Comparison of ENCODE assay signal across 7 cellular contexts in genomic region chr10:119105899-119106298, GRCh38. TPM values are rescaled to one million over a fixed set of nuclear protein-coding genes. Genes with fewer than 3 reads are reported as not detected.
A peak's percentile ranks its signal among the peaks of the same experiment; 100 is the strongest.
DNase-seq lines count a peak whose midpoint lies in the region; ATAC-seq, FAIRE-seq and TF ChIP-seq lines count a peak whose summit lies in the region.
"Not testable (repeated sequence)": the region's sequence is repeated elsewhere in the genome, so short reads cannot be mapped to it uniquely, and the experiment has no call there.

No MANE protein-coding gene starts in this region.

- not testable (repeated sequence) for H3K27ac ChIP-seq in CD8-positive, alpha-beta memory T cell (ENCODE audit: low read depth, low read length); astrocyte (ENCODE audit: low read depth, low read length); HepG2 (ENCODE audit: extremely low read length, insufficient read depth, low read length); trophoblast cell (ENCODE audit: low read depth, low read length)

- H2BK5ac ChIP-seq in trophoblast cell (ENCODE audit: low read depth, low read length, poor library complexity): not testable (repeated sequence)

- H2BK12ac ChIP-seq in trophoblast cell (ENCODE audit: low read length): not testable (repeated sequence)

- FAIRE-seq in astrocyte (lab: Jason Lieb, UNC); HepG2 (lab: Jason Lieb, UNC): not testable (repeated sequence)

- not testable (repeated sequence) for H3K9me3 Mint-ChIP-seq in CD8-positive, alpha-beta memory T cell; T-cell; activated CD8-positive, alpha-beta T cell treated with anti-CD3 and anti-CD28 coated beads, Interleukin-2, amount 10 ng/mL, durations not matched to agents 7 days and 5 days (ENCODE audit: insufficient read depth); astrocyte (ENCODE audit: unreplicated experiment)

- H3K4me3 Mint-ChIP-seq in CD8-positive, alpha-beta memory T cell: peak overlapping the region in 6 of 7 donors; percentile 20 to 84 (median 58)
- peak overlapping the region in 2 of 3 donors; percentile 39 to 73 for H3K4me3 Mint-ChIP-seq in T-cell
- peak overlapping the region; percentile 78 for H3K4me3 Mint-ChIP-seq in activated CD8-positive, alpha-beta T cell treated with anti-CD3 and anti-CD28 coated beads, Interleukin-2, amount 10 ng/mL, durations not matched to agents 7 days and 5 days
- peak overlapping the region; percentile 87 for H3K4me3 Mint-ChIP-seq in astrocyte (ENCODE audit: unreplicated experiment)

- not testable (repeated sequence) for H3K4me3 ChIP-seq in CD8-positive, alpha-beta memory T cell (ENCODE audit: low read length); astrocyte (ENCODE audit: insufficient read depth, low read depth, low read length); HepG2 (replicated peaks in 1 of 3; ENCODE audit: insufficient read depth in 1 of 3, low read depth in 2 of 3, low read length in 3 of 3); trophoblast cell (ENCODE audit: low read depth, low read length)
- peak overlapping the region; percentile 94 for H3K4me3 ChIP-seq in Loucy (ENCODE audit: low read length, poor library complexity, severe bottlenecking)

- not testable (repeated sequence) for H3K27me3 Mint-ChIP-seq in CD8-positive, alpha-beta memory T cell; T-cell; activated CD8-positive, alpha-beta T cell treated with anti-CD3 and anti-CD28 coated beads, Interleukin-2, amount 10 ng/mL, durations not matched to agents 7 days and 5 days (ENCODE audit: low read depth); astrocyte (ENCODE audit: low read depth, unreplicated experiment)

- not testable (repeated sequence) for H3K36me3 ChIP-seq in CD8-positive, alpha-beta memory T cell (ENCODE audit: insufficient read depth, low read length); Loucy (ENCODE audit: insufficient read depth, low read length); astrocyte (ENCODE audit: insufficient read depth, low read length); HepG2 (replicated peaks in 1 of 2; ENCODE audit: control insufficient read depth in 1 of 2, insufficient read depth in 2 of 2, low read length in 2 of 2)
- H3K36me3 ChIP-seq in trophoblast cell (ENCODE audit: control insufficient read depth in 1 of 2, insufficient read depth in 2 of 2, low read length in 2 of 2): peaks cover 18 to 20% of the 10 kb centered on the region in 2 experiments

- H3K4me1 ChIP-seq in CD8-positive, alpha-beta memory T cell (ENCODE audit: insufficient read depth, low read length): peaks cover 16% of the 10 kb centered on the region
- H3K4me1 ChIP-seq in Loucy (ENCODE audit: insufficient read depth, low read length, poor library complexity, severe bottlenecking) (peaks cover 13% of the 10 kb centered on the region), HepG2 (ENCODE audit: insufficient read depth, low read length) (peaks cover 47% of the 10 kb centered on the region)
- H3K4me1 ChIP-seq in astrocyte (ENCODE audit: insufficient read depth, low read length); trophoblast cell (ENCODE audit: control insufficient read depth in 1 of 2, insufficient read depth in 2 of 2, low read length in 2 of 2): not testable (repeated sequence)

- BruUV-seq in HepG2 (replicated peaks; lab: Mats Ljungman, UMichigan): not testable (repeated sequence)

- peaks cover 10 to 41% (median 37%) of the 10 kb centered on the region in 3 donors for H3K4me1 Mint-ChIP-seq in CD8-positive, alpha-beta memory T cell
- H3K4me1 Mint-ChIP-seq in T-cell: peaks cover 8 to 33% (median 16%) of the 10 kb centered on the region in 3 donors
- peaks cover 23% of the 10 kb centered on the region for H3K4me1 Mint-ChIP-seq in activated CD8-positive, alpha-beta T cell treated with anti-CD3 and anti-CD28 coated beads, Interleukin-2, amount 10 ng/mL, durations not matched to agents 7 days and 5 days (ENCODE audit: low read depth)
- H3K4me1 Mint-ChIP-seq in astrocyte (ENCODE audit: low read depth, unreplicated experiment): not testable (repeated sequence)

- H2BK120ac ChIP-seq in trophoblast cell (ENCODE audit: insufficient read depth, low read length, poor library complexity): not testable (repeated sequence)

- CTCF ChIA-PET in CD8-positive, alpha-beta memory T cell (lab: Charles Lee); T-cell (lab: Charles Lee); HepG2 (lab: Yijun Ruan, JAX; ENCODE audit: low intra/inter-chr PET ratio, low total read pairs): not testable (repeated sequence)
- CTCF ChIA-PET in activated CD8-positive, alpha-beta T cell treated with anti-CD3 and anti-CD28 coated beads, Interleukin-2, amount 10 ng/mL, durations not matched to agents 7 days and 5 days (lab: Charles Lee): interaction anchor here (1.5 kb wide), 1 partner anchor 25 kb away, joined by 4 read pairs; no protein-coding TSS in a partner anchor

- 96% methylated on average over 7 of the region's 7 CpGs for WGBS in HepG2 (ENCODE audit: low lambda C conversion rate)
- WGBS in trophoblast cell (ENCODE audit: extremely low coverage, insufficient coverage, insufficient read length): no CpG with 5 or more reads among the region's 7 CpGs

- not testable (repeated sequence) for H4K20me1 ChIP-seq in Loucy (ENCODE audit: insufficient read depth, low read length, poor library complexity, severe bottlenecking); HepG2 (ENCODE audit: insufficient read depth, low read length)
- peaks cover 22% of the 10 kb centered on the region for H4K20me1 ChIP-seq in astrocyte (ENCODE audit: insufficient read depth, low read length)

- DNase-seq in CD8-positive, alpha-beta memory T cell; T-cell; activated CD8-positive, alpha-beta T cell treated with anti-CD3 and anti-CD28 coated beads, Interleukin-2, amount 10 ng/mL, durations not matched to agents 7 days and 5 days; astrocyte (ENCODE audit: low read depth); HepG2 (ENCODE audit: low spot score); trophoblast cell: not testable (repeated sequence)

- not testable (repeated sequence) for H3F3A ChIP-seq in Loucy (ENCODE audit: low read depth)

- not testable (repeated sequence) for TF ChIP-seq CTCF in Loucy (conservative IDR thresholded peaks at IDR 0.05; ENCODE audit: low read length); astrocyte (IDR thresholded peaks at IDR 0.05; ENCODE audit: insufficient read depth, low read depth, low read length); HepG2 (CRISPR knock-in tag; IDR thresholded peaks at IDR 0.05)

- intact Hi-C loops in HepG2 (cut with micrococcal nuclease; ENCODE audit: unreplicated experiment): not testable (repeated sequence)

- peaks cover 18% of the 10 kb centered on the region for H3K79me2 ChIP-seq in Loucy (ENCODE audit: insufficient read depth, low read length)
- peaks cover 20% of the 10 kb centered on the region for H3K79me2 ChIP-seq in astrocyte (ENCODE audit: insufficient read depth, low read length)
- peaks cover 16% of the 10 kb centered on the region for H3K79me2 ChIP-seq in HepG2 (ENCODE audit: insufficient read depth, low read length)
- H3K79me2 ChIP-seq in trophoblast cell (ENCODE audit: control insufficient read depth, insufficient read depth, low read length, poor library complexity): peaks cover 11% of the 10 kb centered on the region

- TF ChIP-seq POLR2A in HepG2 (IDR thresholded peaks at IDR 0.05; ENCODE audit: insufficient read depth in 1 of 2, low read depth in 2 of 2, low read length in 2 of 2): 0 out of 4 replicates have a peak, but pooled peaks of 1 of the 2 experiments have one; percentile 22

- not testable (repeated sequence) for H4K8ac ChIP-seq in trophoblast cell (ENCODE audit: low read depth, low read length)

- H3K27me3 ChIP-seq in CD8-positive, alpha-beta memory T cell (ENCODE audit: insufficient read depth, low read length, poor library complexity, severe bottlenecking); Loucy (ENCODE audit: insufficient read depth, low read length, poor library complexity, severe bottlenecking); astrocyte (ENCODE audit: insufficient read depth, low read length); HepG2 (ENCODE audit: control insufficient read depth in 1 of 2, insufficient read depth in 2 of 2, low read length in 2 of 2); trophoblast cell (ENCODE audit: insufficient read depth, low read length): not testable (repeated sequence)

- not testable (repeated sequence) for H3K23ac ChIP-seq in trophoblast cell (ENCODE audit: low read length)

- peak overlapping the region; percentile 84 for H3K4me2 ChIP-seq in Loucy (ENCODE audit: low read depth, low read length, poor library complexity, severe bottlenecking)
- not testable (repeated sequence) for H3K4me2 ChIP-seq in astrocyte (ENCODE audit: low read length); trophoblast cell (ENCODE audit: low read length)
- H3K4me2 ChIP-seq in HepG2 (ENCODE audit: low read depth, low read length): peak overlapping the region; percentile 89

- in situ Hi-C loops in HepG2 (cut with HindIII; ENCODE audit: extremely low pct_ligation_motif_present, low pct_unique_long_range_greater_than_20kb): not testable (repeated sequence)

- H2AFZ ChIP-seq in Loucy (ENCODE audit: low read length); astrocyte (ENCODE audit: low read depth, low read length); HepG2 (ENCODE audit: low read length); trophoblast cell (ENCODE audit: insufficient read depth, low read length, poor library complexity): not testable (repeated sequence)

- not testable (repeated sequence) for TF ChIP-seq EP300 in HepG2 (IDR thresholded peaks at IDR 0.05; ENCODE audit: low read depth in 2 of 2, low read length in 2 of 2); HepG2 (CRISPR knock-in tag; IDR thresholded peaks at IDR 0.05; ENCODE audit: borderline replicate concordance)

- H3K36me3 Mint-ChIP-seq in CD8-positive, alpha-beta memory T cell: peaks cover 0 to 20% (median 0%) of the 10 kb centered on the region in 3 donors
- H3K36me3 Mint-ChIP-seq in T-cell; astrocyte (ENCODE audit: low read depth, unreplicated experiment): not testable (repeated sequence)
- H3K36me3 Mint-ChIP-seq in activated CD8-positive, alpha-beta T cell treated with anti-CD3 and anti-CD28 coated beads, Interleukin-2, amount 10 ng/mL, durations not matched to agents 7 days and 5 days (ENCODE audit: low read depth): peaks cover 19% of the 10 kb centered on the region

- not testable (repeated sequence) for H4K12ac ChIP-seq in trophoblast cell (ENCODE audit: low read depth, low read length)

- peaks cover 14% of the 10 kb centered on the region for H3K79me1 ChIP-seq in trophoblast cell (ENCODE audit: low read length)

- H3K27ac Mint-ChIP-seq in CD8-positive, alpha-beta memory T cell: peak overlapping the region in 1 of 8 donors; percentile 15
- not testable (repeated sequence) for H3K27ac Mint-ChIP-seq in T-cell; activated CD8-positive, alpha-beta T cell treated with anti-CD3 and anti-CD28 coated beads, Interleukin-2, amount 10 ng/mL, durations not matched to agents 7 days and 5 days; astrocyte (ENCODE audit: unreplicated experiment)

- not testable (repeated sequence) for H3K9me3 ChIP-seq in CD8-positive, alpha-beta memory T cell (ENCODE audit: low read length); Loucy (ENCODE audit: insufficient read depth, low read depth, low read length); astrocyte (ENCODE audit: insufficient read depth, low read depth, low read length); HepG2 (ENCODE audit: low read length); trophoblast cell (ENCODE audit: insufficient read depth, low read depth, low read length)

- not testable (repeated sequence) for ATAC-seq in T-cell (replicated peaks in 1 of 4); activated CD8-positive, alpha-beta T cell treated with anti-CD3 and anti-CD28 coated beads, Interleukin-2, amount 10 ng/mL, durations not matched to agents 7 days and 5 days; HepG2

- H3K4ac ChIP-seq in trophoblast cell (ENCODE audit: low read depth, low read length): peak overlapping the region; percentile 70

- not testable (repeated sequence) for H3K18ac ChIP-seq in trophoblast cell (ENCODE audit: low read length)

- TF ChIP-seq RAD21 in HepG2 (CRISPR knock-in tag; IDR thresholded peaks at IDR 0.05): not testable (repeated sequence)

- not testable (repeated sequence) for H4K91ac ChIP-seq in trophoblast cell (ENCODE audit: low read depth, low read length)

- POLR2A ChIA-PET in CD8-positive, alpha-beta memory T cell (lab: Charles Lee): interaction anchor here (1.8 kb wide), 1 partner anchor 26 kb away, joined by 9 read pairs; the partner anchor contains the start of gene EIF3A
- POLR2A ChIA-PET in T-cell (lab: Charles Lee): not testable (repeated sequence)
- POLR2A ChIA-PET in activated CD8-positive, alpha-beta T cell treated with anti-CD3 and anti-CD28 coated beads, Interleukin-2, amount 10 ng/mL, durations not matched to agents 7 days and 5 days (lab: Charles Lee): interaction anchor here (0.7 to 4.4 kb wide), 2 partner anchors 27 to 58 kb away, joined by 3 to 34 read pairs; partner anchors contain the start of gene EIF3A
- POLR2A ChIA-PET in HepG2 (lab: Yijun Ruan, JAX): interaction anchor here (0.7 to 4.1 kb wide), 4 partner anchors 8 to 102 kb away, joined by 3 to 106 read pairs (median 9); partner anchors contain the start of gene GRK5

- not testable (repeated sequence) for H3K9me2 ChIP-seq in Loucy (replicated peaks; ENCODE audit: low read depth, low read length)

- not testable (repeated sequence) for H2AK5ac ChIP-seq in trophoblast cell (ENCODE audit: low read length)

- H3K9ac ChIP-seq in Loucy (ENCODE audit: low read depth, low read length, poor library complexity, severe bottlenecking); astrocyte (ENCODE audit: low read length); HepG2 (ENCODE audit: insufficient read depth, low read depth, low read length); trophoblast cell (ENCODE audit: low read length): not testable (repeated sequence)

- H3K14ac ChIP-seq in trophoblast cell (ENCODE audit: low read length): not testable (repeated sequence)

RNA-seq across cellular contexts. Expression of gene DENND10, which starts 2.0 kb away (rescaled TPM):
- total RNA-seq in CD8-positive, alpha-beta memory T cell: 10 to 100 TPM; 23.8 to 24.8 TPM
- 51.0 TPM for polyA plus RNA-seq in CD8-positive, alpha-beta memory T cell
- total RNA-seq in T-cell (10 to 100 TPM; 28.5 to 52.4 (median 41.7) TPM), astrocyte (39.9 and 41.8 TPM in 2 replicates), HepG2 (2016; rRNA removed; fragmentation: Illumina TruSeq; extraction: Trizol) (43.7 and 55.1 TPM in 2 replicates)
- 10 to 100 TPM; 39.9 to 41.3 TPM for total RNA-seq in activated CD8-positive, alpha-beta T cell treated with anti-CD3 and anti-CD28 coated beads, Interleukin-2, amount 10 ng/mL, durations not matched to agents 7 days and 5 days
- 60.9 and 63.9 TPM in 2 replicates for total RNA-seq in HepG2 (2016; cell fraction: cytosol; rRNA removed; fragmentation: Illumina TruSeq; extraction: Trizol; ENCODE audit: low read depth)
- 41.2 and 59.1 TPM in 2 replicates for total RNA-seq in HepG2 (2016; cell fraction: insoluble cytoplasmic fraction; rRNA removed; fragmentation: Illumina TruSeq; extraction: Trizol)
- total RNA-seq in HepG2 (2016; cell fraction: membrane; rRNA removed; fragmentation: Illumina TruSeq; extraction: Trizol): 60.7 and 62.3 TPM in 2 replicates
- 30.6 and 33.8 TPM in 2 replicates for total RNA-seq in HepG2 (2016; cell fraction: nucleus; rRNA removed; fragmentation: Illumina TruSeq; extraction: Trizol)
- polyA plus RNA-seq in HepG2 (2011; rRNA removed): 75.9 and 78.8 TPM in 2 replicates
- 55.4 and 68.0 TPM in 2 replicates for polyA plus RNA-seq in HepG2 (2011; cell fraction: cytosol; rRNA removed)
- 53.4 and 62.1 TPM in 2 replicates for polyA plus RNA-seq in HepG2 (2011; cell fraction: nucleus; rRNA removed)
- polyA plus RNA-seq in HepG2 (2012): 48.6 and 60.7 TPM in 2 replicates
- polyA plus RNA-seq in HepG2 (2016; cell fraction: cytosol; fragmentation: Illumina TruSeq; extraction: Trizol; ENCODE audit: low read depth): 54.2 and 68.0 TPM in 2 replicates
- polyA plus RNA-seq in HepG2 (2016; cell fraction: insoluble cytoplasmic fraction; fragmentation: Illumina TruSeq; extraction: Trizol; ENCODE audit: low read depth): 52.2 and 53.2 TPM in 2 replicates
- 44.9 and 45.7 TPM in 2 replicates for polyA plus RNA-seq in HepG2 (2016; cell fraction: membrane; fragmentation: Illumina TruSeq; extraction: Trizol; ENCODE audit: low read depth)
- 34.1 and 37.6 TPM in 2 replicates for polyA plus RNA-seq in HepG2 (2016; cell fraction: nucleus; fragmentation: Illumina TruSeq; extraction: Trizol; ENCODE audit: insufficient read depth, low read depth)
- 36.0 and 110 TPM in 2 replicates for polyA minus RNA-seq in HepG2 (2011; rRNA and poly(A)+ RNA removed; ENCODE audit: low replicate concordance)
- 38.8 and 41.4 TPM in 2 replicates for polyA minus RNA-seq in HepG2 (2011; cell fraction: cytosol; rRNA and poly(A)+ RNA removed)
- 53.0 and 61.8 TPM in 2 replicates for polyA minus RNA-seq in HepG2 (2011; cell fraction: nucleus; rRNA and poly(A)+ RNA removed)
- polyA plus RNA-seq in trophoblast cell (2013): 63.7 and 65.3 TPM in 2 replicates

RNA-seq across cellular contexts. Expression of gene EIF3A, which starts 25.3 kb away (rescaled TPM):
- total RNA-seq in CD8-positive, alpha-beta memory T cell: 100 to 1,000 TPM; 181 to 195 TPM
- 75.3 TPM for polyA plus RNA-seq in CD8-positive, alpha-beta memory T cell
- 100 to 1,000 TPM; 102 to 124 (median 111) TPM for total RNA-seq in T-cell
- total RNA-seq in activated CD8-positive, alpha-beta T cell treated with anti-CD3 and anti-CD28 coated beads, Interleukin-2, amount 10 ng/mL, durations not matched to agents 7 days and 5 days: 100 to 1,000 TPM; 126 to 127 TPM
- 137 and 146 TPM in 2 replicates for total RNA-seq in astrocyte
- total RNA-seq in HepG2 (2016; rRNA removed; fragmentation: Illumina TruSeq; extraction: Trizol): 117 and 168 TPM in 2 replicates
- total RNA-seq in HepG2 (2016; cell fraction: cytosol; rRNA removed; fragmentation: Illumina TruSeq; extraction: Trizol; ENCODE audit: low read depth): 7.3 and 9.3 TPM in 2 replicates
- total RNA-seq in HepG2 (2016; cell fraction: insoluble cytoplasmic fraction; rRNA removed; fragmentation: Illumina TruSeq; extraction: Trizol): 115 and 148 TPM in 2 replicates
- 23.1 and 23.6 TPM in 2 replicates for total RNA-seq in HepG2 (2016; cell fraction: membrane; rRNA removed; fragmentation: Illumina TruSeq; extraction: Trizol)
- total RNA-seq in HepG2 (2016; cell fraction: nucleus; rRNA removed; fragmentation: Illumina TruSeq; extraction: Trizol): 102 and 106 TPM in 2 replicates
- polyA plus RNA-seq in HepG2 (2011; rRNA removed): 25.6 and 28.3 TPM in 2 replicates
- 15.4 and 25.4 TPM in 2 replicates for polyA plus RNA-seq in HepG2 (2011; cell fraction: cytosol; rRNA removed)
- polyA plus RNA-seq in HepG2 (2011; cell fraction: nucleus; rRNA removed): 26.1 and 34.0 TPM in 2 replicates
- 86.7 and 95.1 TPM in 2 replicates for polyA plus RNA-seq in HepG2 (2012)
- 2.7 and 3.3 TPM in 2 replicates for polyA plus RNA-seq in HepG2 (2016; cell fraction: cytosol; fragmentation: Illumina TruSeq; extraction: Trizol; ENCODE audit: low read depth)
- polyA plus RNA-seq in HepG2 (2016; cell fraction: insoluble cytoplasmic fraction; fragmentation: Illumina TruSeq; extraction: Trizol; ENCODE audit: low read depth): 125 and 133 TPM in 2 replicates
- 6.3 and 7.4 TPM in 2 replicates for polyA plus RNA-seq in HepG2 (2016; cell fraction: membrane; fragmentation: Illumina TruSeq; extraction: Trizol; ENCODE audit: low read depth)
- polyA plus RNA-seq in HepG2 (2016; cell fraction: nucleus; fragmentation: Illumina TruSeq; extraction: Trizol; ENCODE audit: insufficient read depth, low read depth): 107 and 120 TPM in 2 replicates
- 42.9 and 64.9 TPM in 2 replicates for polyA minus RNA-seq in HepG2 (2011; rRNA and poly(A)+ RNA removed; ENCODE audit: low replicate concordance)
- polyA minus RNA-seq in HepG2 (2011; cell fraction: cytosol; rRNA and poly(A)+ RNA removed): 60.5 and 73.1 TPM in 2 replicates
- polyA minus RNA-seq in HepG2 (2011; cell fraction: nucleus; rRNA and poly(A)+ RNA removed): 107 and 117 TPM in 2 replicates
- 155 and 157 TPM in 2 replicates for polyA plus RNA-seq in trophoblast cell (2013)

RNA-seq across cellular contexts. Expression of gene SFXN4, which starts 59.6 kb away (rescaled TPM):
- 10 to 100 TPM; 48.2 to 52.3 TPM for total RNA-seq in CD8-positive, alpha-beta memory T cell
- 18.6 TPM for polyA plus RNA-seq in CD8-positive, alpha-beta memory T cell
- total RNA-seq in T-cell: 10 to 100 TPM; 10.4 to 19.4 (median 13.9) TPM
- total RNA-seq in activated CD8-positive, alpha-beta T cell treated with anti-CD3 and anti-CD28 coated beads, Interleukin-2, amount 10 ng/mL, durations not matched to agents 7 days and 5 days: 10 to 100 TPM; 35.0 to 36.7 TPM
- total RNA-seq in astrocyte: 16.7 and 16.9 TPM in 2 replicates
- total RNA-seq in HepG2 (2016; rRNA removed; fragmentation: Illumina TruSeq; extraction: Trizol): 47.4 and 64.9 TPM in 2 replicates
- total RNA-seq in HepG2 (2016; cell fraction: cytosol; rRNA removed; fragmentation: Illumina TruSeq; extraction: Trizol; ENCODE audit: low read depth): 71.2 and 73.7 TPM in 2 replicates
- 55.2 and 66.3 TPM in 2 replicates for total RNA-seq in HepG2 (2016; cell fraction: insoluble cytoplasmic fraction; rRNA removed; fragmentation: Illumina TruSeq; extraction: Trizol)
- 75.6 and 82.1 TPM in 2 replicates for total RNA-seq in HepG2 (2016; cell fraction: membrane; rRNA removed; fragmentation: Illumina TruSeq; extraction: Trizol)
- 39.7 and 50.2 TPM in 2 replicates for total RNA-seq in HepG2 (2016; cell fraction: nucleus; rRNA removed; fragmentation: Illumina TruSeq; extraction: Trizol)
- 44.6 and 47.7 TPM in 2 replicates for polyA plus RNA-seq in HepG2 (2011; rRNA removed)
- polyA plus RNA-seq in HepG2 (2011; cell fraction: cytosol; rRNA removed): 31.1 and 39.7 TPM in 2 replicates
- polyA plus RNA-seq in HepG2 (2011; cell fraction: nucleus; rRNA removed): 45.5 and 47.7 TPM in 2 replicates
- 32.0 and 35.6 TPM in 2 replicates for polyA plus RNA-seq in HepG2 (2012)
- 63.0 and 72.7 TPM in 2 replicates for polyA plus RNA-seq in HepG2 (2016; cell fraction: cytosol; fragmentation: Illumina TruSeq; extraction: Trizol; ENCODE audit: low read depth)
- 42.6 and 43.4 TPM in 2 replicates for polyA plus RNA-seq in HepG2 (2016; cell fraction: insoluble cytoplasmic fraction; fragmentation: Illumina TruSeq; extraction: Trizol; ENCODE audit: low read depth)
- 56.9 and 60.5 TPM in 2 replicates for polyA plus RNA-seq in HepG2 (2016; cell fraction: membrane; fragmentation: Illumina TruSeq; extraction: Trizol; ENCODE audit: low read depth)
- polyA plus RNA-seq in HepG2 (2016; cell fraction: nucleus; fragmentation: Illumina TruSeq; extraction: Trizol; ENCODE audit: insufficient read depth, low read depth): 62.6 and 72.4 TPM in 2 replicates
- 25.6 and 27.5 TPM in 2 replicates for polyA minus RNA-seq in HepG2 (2011; rRNA and poly(A)+ RNA removed; ENCODE audit: low replicate concordance)
- polyA minus RNA-seq in HepG2 (2011; cell fraction: cytosol; rRNA and poly(A)+ RNA removed): 19.2 and 19.8 TPM in 2 replicates
- polyA minus RNA-seq in HepG2 (2011; cell fraction: nucleus; rRNA and poly(A)+ RNA removed): 21.6 and 26.9 TPM in 2 replicates
- polyA plus RNA-seq in trophoblast cell (2013): 17.6 and 19.1 TPM in 2 replicates
